ENCODE assay signal across 19 cellular contexts in genomic region chr16:67446968-67447507, GRCh38. TPM values are rescaled to one million over a fixed set of nuclear protein-coding genes. Genes with fewer than 3 reads are reported as not detected.
DNase-seq lines count a peak whose midpoint lies in the region; ATAC-seq and TF ChIP-seq lines count a peak whose summit lies in the region.
"Had no signal": no experiment of that assay in that cellular context is flagged by ENCODE, and none has a peak within 500 bp of the region (broad histone marks: within the 10 kb centered on the region; RNA-seq: fewer than 3 reads in every experiment).

No MANE protein-coding gene starts in this region.

- POLR2A ChIA-PET in Caco-2 (lab: Charles Lee): no interaction called here

- H3K27ac Mint-ChIP-seq in stimulated activated naive B cell treated with anti-CD40 and anti-IgM and Interleukin-4, amounts not matched to agents 10 μg/mL and 1 μg/mL and 100 μg/mL, for 72 hours: peak overlapping the region; percentile 56
- H3K27ac Mint-ChIP-seq in Caco-2 (ENCODE audit: unreplicated experiment): no peak overlapping the region
- H3K27ac Mint-ChIP-seq: activated B cell treated with CpG ODN at 0.5 μM for 24 hours; activated CD8-positive, alpha-beta memory T cell treated with anti-CD3 and anti-CD28 coated beads, Interleukin-2, amount 10 ng/mL, durations not matched to agents 7 days and 5 days; T-helper 17 cell had no signal

- peaks cover 0 to 58% (median 0%) of the 10 kb centered on the region in 3 donors for H3K36me3 ChIP-seq in Peyer's patch
- no peaks in the 10 kb centered on the region for H3K36me3 ChIP-seq in body of pancreas (replicated peaks in 1 of 2; ENCODE audit: insufficient read depth in 1 of 2, low read depth in 2 of 2)
- H3K36me3 ChIP-seq in mucosa of rectum (ENCODE audit: control insufficient read depth in 2 of 2, insufficient read depth in 2 of 2, low read length in 2 of 2): peaks cover 52 to 55% of the 10 kb centered on the region in 2 donors
- H3K36me3 ChIP-seq in Caco-2 (ENCODE audit: control insufficient read depth, insufficient read depth, low read length): peaks cover 2% of the 10 kb centered on the region
- H3K36me3 ChIP-seq: prostate gland had no signal

- peak overlapping the region; percentile 32 to 70 for H3K9ac ChIP-seq in mucosa of rectum (ENCODE audit: low read depth in 1 of 2, low read length in 2 of 2)

- H3K36me3 Mint-ChIP-seq in stimulated activated naive B cell treated with anti-CD40 and anti-IgM and Interleukin-4, amounts not matched to agents 10 μg/mL and 1 μg/mL and 100 μg/mL, for 72 hours: peaks cover 63% of the 10 kb centered on the region in 2 donors
- H3K36me3 Mint-ChIP-seq in Caco-2 (ENCODE audit: insufficient read depth, unreplicated experiment): peaks cover 6% of the 10 kb centered on the region
- H3K36me3 Mint-ChIP-seq: activated CD8-positive, alpha-beta memory T cell treated with anti-CD3 and anti-CD28 coated beads, Interleukin-2, amount 10 ng/mL, durations not matched to agents 7 days and 5 days had no signal

- H3K27me3 Mint-ChIP-seq in stimulated activated naive B cell treated with anti-CD40 and anti-IgM and Interleukin-4, amounts not matched to agents 10 μg/mL and 1 μg/mL and 100 μg/mL, for 72 hours: no peaks in the 10 kb centered on the region
- no peaks in the 10 kb centered on the region for H3K27me3 Mint-ChIP-seq in Caco-2 (ENCODE audit: insufficient read depth, unreplicated experiment)
- H3K27me3 Mint-ChIP-seq: activated B cell treated with CpG ODN at 0.5 μM for 24 hours; activated CD8-positive, alpha-beta memory T cell treated with anti-CD3 and anti-CD28 coated beads, Interleukin-2, amount 10 ng/mL, durations not matched to agents 7 days and 5 days; T-helper 17 cell had no signal

- H3K27me3 ChIP-seq in Peyer's patch (no peaks in the 10 kb centered on the region), body of pancreas (no peaks in the 10 kb centered on the region), mucosa of rectum (ENCODE audit: control insufficient read depth in 2 of 2, insufficient read depth in 2 of 2, low read length in 2 of 2) (no peaks in the 10 kb centered on the region), Caco-2 (replicated peaks; ENCODE audit: control insufficient read depth, insufficient read depth, low read length) (no peaks in the 10 kb centered on the region)

- no peak for DNase-seq in Peyer's patch
- DNase-seq in body of pancreas: no peak
- no peak for DNase-seq in stimulated activated naive B cell treated with anti-CD40 and anti-IgM and Interleukin-4, amounts not matched to agents 10 μg/mL and 1 μg/mL and 100 μg/mL, for 72 hours
- DNase-seq in Caco-2: no peak
- no peak for DNase-seq in activated naive CD4-positive, alpha-beta T cell treated with anti-CD3 and anti-CD28 coated beads, Interleukin-2, amount 50 U/mL, for 16 hours
- DNase-seq in glomerular visceral epithelial cell (ENCODE audit: extremely low spot score): no peak
- no peak for DNase-seq in C1 segment of cervical spinal cord (lab: John Stamatoyannopoulos, UW)
- DNase-seq: GF-D8, kidney glomerular epithelial cell, NCI-H1694 treated with DMSO at 0.1 percent for 48 hours, NCI-H510A had no signal

- H3K4me3 ChIP-seq in Peyer's patch: no peak overlapping the region
- no peak overlapping the region for H3K4me3 ChIP-seq in body of pancreas
- H3K4me3 ChIP-seq in mucosa of rectum (ENCODE audit: low read length in 2 of 2): no peak overlapping the region
- H3K4me3 ChIP-seq in Caco-2 (ENCODE audit: low read depth, low read length): no peak overlapping the region
- H3K4me3 ChIP-seq: prostate gland had no signal

- TF ChIP-seq CTCF in Peyer's patch (IDR thresholded peaks at IDR 0.05) (no peak), body of pancreas (IDR thresholded peaks at IDR 0.05) (no peak), Caco-2 (IDR thresholded peaks at IDR 0.05; ENCODE audit: insufficient read depth in 1 of 2, low read depth in 1 of 2, low read length in 1 of 2, severe bottlenecking in 1 of 2, unreplicated experiment in 1 of 2) (no peak)

- CTCF ChIA-PET in Caco-2 (lab: Charles Lee): interaction anchor here (0.6 to 3.7 kb wide), 9 partner anchors 9 to 200 kb away, joined by 3 to 19 read pairs (median 4); partner anchors contain the start of gene CTCF

- H3K9me3 Mint-ChIP-seq in stimulated activated naive B cell treated with anti-CD40 and anti-IgM and Interleukin-4, amounts not matched to agents 10 μg/mL and 1 μg/mL and 100 μg/mL, for 72 hours: no peaks in the 10 kb centered on the region
- no peaks in the 10 kb centered on the region for H3K9me3 Mint-ChIP-seq in Caco-2 (ENCODE audit: unreplicated experiment)
- H3K9me3 Mint-ChIP-seq: activated B cell treated with CpG ODN at 0.5 μM for 24 hours had no signal

- H3K4me1 ChIP-seq in Peyer's patch (peaks cover 3 to 98% (median 29%) of the 10 kb centered on the region in 4 donors), body of pancreas (peaks cover 85% of the 10 kb centered on the region), mucosa of rectum (ENCODE audit: control insufficient read depth in 2 of 2, insufficient read depth in 2 of 2, low read length in 2 of 2) (peaks cover 94 to 98% of the 10 kb centered on the region in 2 donors), Caco-2 (no peaks in the 10 kb centered on the region)

- no peak for ATAC-seq in body of pancreas
- no peak for ATAC-seq in stimulated activated naive B cell treated with anti-CD40 and anti-IgM and Interleukin-4, amounts not matched to agents 10 μg/mL and 1 μg/mL and 100 μg/mL, for 72 hours (replicated peaks)

- peak overlapping the region; percentile 46 to 93 (median 86) for H3K27ac ChIP-seq in Peyer's patch
- peak overlapping the region in 3 of 4 donors; percentile 22 to 56 (median 51) for H3K27ac ChIP-seq in body of pancreas
- H3K27ac ChIP-seq in mucosa of rectum (ENCODE audit: low read depth in 2 of 2, low read length in 2 of 2): peak overlapping the region; percentile 93 to 94
- H3K27ac ChIP-seq: prostate gland had no signal

- no peak overlapping the region for H3K4me3 Mint-ChIP-seq in stimulated activated naive B cell treated with anti-CD40 and anti-IgM and Interleukin-4, amounts not matched to agents 10 μg/mL and 1 μg/mL and 100 μg/mL, for 72 hours
- no peak overlapping the region for H3K4me3 Mint-ChIP-seq in Caco-2 (ENCODE audit: unreplicated experiment)
- H3K4me3 Mint-ChIP-seq: activated B cell treated with CpG ODN at 0.5 μM for 24 hours; activated CD8-positive, alpha-beta memory T cell treated with anti-CD3 and anti-CD28 coated beads, Interleukin-2, amount 10 ng/mL, durations not matched to agents 7 days and 5 days; T-helper 17 cell had no signal

- intact Hi-C loops in body of pancreas (cut with DNase I): no loop called here
- intact Hi-C loops in Caco-2 (cut with micrococcal nuclease; ENCODE audit: unreplicated experiment): loop anchor here (1.0 to 5.0 kb wide), 4 partner anchors 18 to 187 kb away; partner anchors contain the start of gene PLEKHG4

- WGBS in body of pancreas, 2 donors: 66 to 75% methylated on average over 8 of the region's 8 CpGs

- H3K9me3 ChIP-seq in Peyer's patch (no peaks in the 10 kb centered on the region), body of pancreas (no peaks in the 10 kb centered on the region), mucosa of rectum (ENCODE audit: control insufficient read depth in 2 of 2, low read length in 2 of 2) (no peaks in the 10 kb centered on the region), Caco-2 (no peaks in the 10 kb centered on the region)
- H3K9me3 ChIP-seq: prostate gland had no signal

- peaks cover 23 to 39% of the 10 kb centered on the region in 2 donors for H3K4me1 Mint-ChIP-seq in stimulated activated naive B cell treated with anti-CD40 and anti-IgM and Interleukin-4, amounts not matched to agents 10 μg/mL and 1 μg/mL and 100 μg/mL, for 72 hours
- no peaks in the 10 kb centered on the region for H3K4me1 Mint-ChIP-seq in Caco-2 (ENCODE audit: low read depth, unreplicated experiment)
- H3K4me1 Mint-ChIP-seq: activated B cell treated with CpG ODN at 0.5 μM for 24 hours had no signal

- TF ChIP-seq POLR2A in Peyer's patch (IDR thresholded peaks at IDR 0.05): no peak
- no peak for TF ChIP-seq POLR2A in body of pancreas (IDR thresholded peaks at IDR 0.05)

- no TSS peak for BruUV-seq in Caco-2 (replicated peaks; lab: Mats Ljungman, UMichigan)

RNA-seq across cellular contexts. Expression of gene HSD11B2, which starts 16.1 kb away (rescaled TPM):
- total RNA-seq in Peyer's patch: 100 to 1,000 TPM; 116 to 688 (median 499) TPM
- 10 to 100 TPM in 1 of 2 donors, 1 to 10 TPM in 1; 5.4 to 13.8 TPM for total RNA-seq in body of pancreas
- total RNA-seq in Caco-2 (2022): 11.3 and 12.3 TPM in 2 replicates
- total RNA-seq: fibroblast of lung, T-helper 17 cell had no signal

RNA-seq across cellular contexts. Expression of gene ZDHHC1, which starts 30.8 kb away (rescaled TPM):
- 10 to 100 TPM in 1 of 4 donors, 1 to 10 TPM in 3; 3.5 to 14.5 (median 6.3) TPM for total RNA-seq in Peyer's patch
- 10 to 100 TPM; 13.0 to 57.0 TPM for total RNA-seq in body of pancreas
- 1.0 and 1.3 TPM in 2 replicates for total RNA-seq in Caco-2 (2022)

RNA-seq across cellular contexts. Expression of gene ATP6V0D1, which starts 33.9 kb away (rescaled TPM):
- total RNA-seq in Peyer's patch: 100 to 1,000 TPM; 131 to 223 (median 202) TPM
- total RNA-seq in body of pancreas: 100 to 1,000 TPM in 1 of 2 donors, 10 to 100 TPM in 1; 53.7 to 102 TPM
- 107 and 110 TPM in 2 replicates for total RNA-seq in Caco-2 (2022)

RNA-seq across cellular contexts. Expression of gene AGRP, which starts 36.3 kb away (rescaled TPM):
- total RNA-seq in Peyer's patch: not detected
- total RNA-seq in body of pancreas: not detected
- not detected in 2 replicates for total RNA-seq in Caco-2 (2022)
- total RNA-seq: activated B cell treated with CpG ODN at 0.5 μM for 24 hours; activated CD8-positive, alpha-beta memory T cell treated with anti-CD3 and anti-CD28 coated beads, Interleukin-2, amount 10 ng/mL, durations not matched to agents 7 days and 5 days; fibroblast of lung; H4; M059J; T-helper 17 cell had no signal

RNA-seq across cellular contexts. Expression of gene TPPP3, which starts 53.7 kb away (rescaled TPM):
- 10 to 100 TPM in 2 of 4 donors, 1 to 10 TPM in 2; 6.6 to 33.3 (median 16.6) TPM for total RNA-seq in Peyer's patch
- total RNA-seq in body of pancreas: 10 to 100 TPM; 11.2 to 30.0 TPM
- 0.39 and 0.56 TPM in 2 replicates for total RNA-seq in Caco-2 (2022)
- total RNA-seq: activated B cell treated with CpG ODN at 0.5 μM for 24 hours; activated CD8-positive, alpha-beta memory T cell treated with anti-CD3 and anti-CD28 coated beads, Interleukin-2, amount 10 ng/mL, durations not matched to agents 7 days and 5 days; H4 had no signal
